11 cellular contexts compared by ENCODE assay signal in genomic region chr17:81405382-81406005, GRCh38. TPM values are rescaled to one million over a fixed set of nuclear protein-coding genes. Genes with fewer than 3 reads are reported as not detected.
DNase-seq lines count a peak whose midpoint lies in the region; ATAC-seq and TF ChIP-seq lines count a peak whose summit lies in the region.
"Had no signal": no experiment of that assay in that cellular context is flagged by ENCODE, and none has a peak within 500 bp of the region (broad histone marks: within the 10 kb centered on the region; RNA-seq: fewer than 3 reads in every experiment).

No MANE protein-coding gene starts in this region.

- TF ChIP-seq CTCF in fibroblast of villous mesenchyme (IDR thresholded peaks at IDR 0.05; ENCODE audit: insufficient read depth, low read depth, low read length) (no peak), osteocyte (IDR thresholded peaks at IDR 0.05) (no peak), upper lobe of left lung (IDR thresholded peaks at IDR 0.05) (no peak)

- DNase-seq in T1000 (lab: John Stamatoyannopoulos, UW) (peak; percentile 25), fibroblast of villous mesenchyme (ENCODE audit: low read depth) (peak; percentile 95), osteocyte (ENCODE audit: extremely low spot score, unreplicated experiment) (no peak), upper lobe of left lung (no peak)
- DNase-seq in stimulated activated CD4-positive, alpha-beta T cell treated with anti-CD3 and anti-CD28 coated beads, Interleukin-15, amount 100 ng/mL, for 24 hours = no peak
- DNase-seq: activated naive CD8-positive, alpha-beta T cell treated with anti-CD3 and anti-CD28 coated beads, Interleukin-2, amount 50 U/mL, for 24 hours; DND-41; NCI-H524 treated with DMSO at 0.1 percent for 48 hours; stimulated activated CD4-positive, alpha-beta T cell treated with anti-CD3 and anti-CD28 coated beads, Interleukin-4, amount 100 ng/mL, for 24 hours had no signal

- H3K27ac Mint-ChIP-seq in osteocyte (ENCODE audit: unreplicated experiment) = peak overlapping the region; percentile 93
- H3K27ac Mint-ChIP-seq: activated naive CD8-positive, alpha-beta T cell treated with anti-CD3 and anti-CD28 coated beads, Interleukin-2, amount 50 U/mL, for 24 hours had no signal

- TF ChIP-seq POLR2A in upper lobe of left lung (IDR thresholded peaks at IDR 0.05) = no peak

- H3K9me3 ChIP-seq in upper lobe of left lung = no peaks in the 10 kb centered on the region

- H3K4me3 Mint-ChIP-seq in osteocyte (ENCODE audit: unreplicated experiment) = peak overlapping the region; percentile 50
- H3K4me3 Mint-ChIP-seq: activated naive CD8-positive, alpha-beta T cell treated with anti-CD3 and anti-CD28 coated beads, Interleukin-2, amount 50 U/mL, for 24 hours had no signal

- WGBS in upper lobe of left lung, 2 donors = 60 to 68% methylated on average over 7 to 8 of the region's 8 CpGs

- no peaks in the 10 kb centered on the region for H3K9me3 Mint-ChIP-seq in osteocyte (ENCODE audit: unreplicated experiment)
- H3K9me3 Mint-ChIP-seq: activated naive CD8-positive, alpha-beta T cell treated with anti-CD3 and anti-CD28 coated beads, Interleukin-2, amount 50 U/mL, for 24 hours had no signal

- H3K4me1 ChIP-seq in upper lobe of left lung = peaks cover 38 to 63% (median 46%) of the 10 kb centered on the region in 4 donors

- H3K36me3 Mint-ChIP-seq in osteocyte (ENCODE audit: unreplicated experiment) = no peaks in the 10 kb centered on the region

- TF ChIP-seq EP300 in upper lobe of left lung (IDR thresholded peaks at IDR 0.05) = no peak

- H3K27me3 ChIP-seq in upper lobe of left lung = no peaks in the 10 kb centered on the region

- H3K4me3 ChIP-seq in fibroblast of villous mesenchyme (ENCODE audit: low read depth, low read length) (no peak overlapping the region), upper lobe of left lung (no peak overlapping the region)

- H3K36me3 ChIP-seq in upper lobe of left lung = no peaks in the 10 kb centered on the region

- ATAC-seq in upper lobe of left lung (ENCODE audit: low FRiP score in 2 of 2) = no peak
- ATAC-seq in HG03342 (IDR thresholded peaks at IDR 0.05; ENCODE audit: unreplicated experiment) = no peak
- no peak for ATAC-seq in HG02623 (IDR thresholded peaks at IDR 0.05; ENCODE audit: unreplicated experiment)
- ATAC-seq: activated naive CD8-positive, alpha-beta T cell treated with anti-CD3 and anti-CD28 coated beads, Interleukin-2, amount 50 U/mL, for 24 hours had no signal

- peaks cover 83% of the 10 kb centered on the region for H3K4me1 Mint-ChIP-seq in osteocyte (ENCODE audit: unreplicated experiment)

- no peaks in the 10 kb centered on the region for H3K27me3 Mint-ChIP-seq in osteocyte (ENCODE audit: unreplicated experiment)

- peak overlapping the region in 3 of 4 donors; percentile 79 to 99 (median 98) for H3K27ac ChIP-seq in upper lobe of left lung

RNA-seq across cellular contexts. Expression of gene BAHCC1, which starts 10.2 kb away (rescaled TPM):
- 6.5 and 8.4 TPM in 2 replicates for total RNA-seq in fibroblast of villous mesenchyme
- 55.7 and 57.0 TPM in 2 replicates for total RNA-seq in osteocyte
- 10 to 100 TPM in 5 of 6 donors, 1 to 10 TPM in 1; 8.2 to 81.7 (median 21.0) TPM for total RNA-seq in upper lobe of left lung

Comparison
In these comparisons a context has a peak if more than half of its experiments do, and no peak if none do; other contexts are left out.
1. DNase-seq: peak in T1000 (single experiment) and fibroblast of villous mesenchyme (single experiment); none in osteocyte (single experiment), upper lobe of left lung (0 of 2) and stimulated activated CD4-positive, alpha-beta T cell treated with anti-CD3 and anti-CD28 coated beads, Interleukin-15, amount 100 ng/mL, for 24 hours (single experiment).